Comparison of ENCODE assay signal across 1 cellular context in genomic region chr10:100338434-100339036, GRCh38.
TF ChIP-seq lines count a peak whose summit lies in the region.

No MANE protein-coding gene starts in this region.

TF ChIP-seq in HEK293, 187 proteins besides CTCF, POLR2A, EP300 and RAD21 (continued from another document):
- TF ChIP-seq PRDM10 (tag by site-specific recombination; IDR thresholded peaks at IDR 0.05): 0 out of 2 replicates have a peak, but pooled peaks have one; percentile 11
- TF ChIP-seq ZNF335 (tag by site-specific recombination; conservative IDR thresholded peaks at IDR 0.05): peak; percentile 35; the same call in 1 of the 2 replicates
- no peak for TF ChIP-seq ZNF26 (tag by site-specific recombination; IDR thresholded peaks at IDR 0.05)
- TF ChIP-seq ZNF558 (tag by site-specific recombination; IDR thresholded peaks at IDR 0.05): no peak
- TF ChIP-seq ZNF521 (tag by site-specific recombination; IDR thresholded peaks at IDR 0.05): no peak
